In the genomic region with DNA sequence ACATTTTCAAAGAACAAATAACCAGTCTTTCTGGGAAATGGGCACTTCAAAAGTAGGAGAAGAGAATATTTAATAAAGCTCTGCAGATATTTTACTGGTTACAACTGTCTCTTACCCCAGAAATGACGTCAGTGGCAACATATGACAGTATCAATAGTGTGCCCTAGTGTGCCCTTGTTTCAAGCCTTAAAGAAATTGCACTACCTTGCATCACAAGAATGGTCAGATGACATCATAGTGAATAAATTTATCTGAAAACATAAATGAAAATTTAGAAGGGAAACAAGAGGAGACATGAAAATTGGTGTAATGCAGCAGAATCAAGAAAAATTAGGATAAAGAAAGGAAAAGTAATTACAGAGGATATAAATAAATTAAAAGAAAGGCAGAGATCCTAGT, we compare ENCODE assay signal across 24 cellular contexts.
"Had no signal": no experiment of that assay in that cellular context is flagged by ENCODE, and none has a peak within 500 bp of the region (broad histone marks: within the 10 kb centered on the region; RNA-seq: fewer than 3 reads in every experiment).

No MANE protein-coding gene starts in this region.

- H3K9me3 Mint-ChIP-seq: activated CD4-positive, alpha-beta memory T cell treated with anti-CD3 and anti-CD28 coated beads, Interleukin-2, amount 10 ng/mL, durations not matched to agents 7 days and 5 days; activated naive CD4-positive, alpha-beta T cell treated with anti-CD3 and anti-CD28 coated beads for 36 hours; activated T-helper 17 cell treated with anti-CD3 and anti-CD28 coated beads, Interleukin-2, amount 50 U/mL, for 72 hours had no signal

- H3K36me3 Mint-ChIP-seq: IgD-negative memory B cell had no signal

- DNase-seq: activated CD4-positive, alpha-beta memory T cell treated with anti-CD3 and anti-CD28 coated beads, Interleukin-2, amount 10 ng/mL, durations not matched to agents 7 days and 5 days; activated CD4-positive, alpha-beta T cell treated with anti-CD3 and anti-CD28 coated beads for 36 hours; activated CD4-positive, alpha-beta T cell treated with anti-CD3 and anti-CD28 coated beads, Interleukin-2, amount 50 U/mL, for 1 hour; activated CD4-positive, CD25-positive, alpha-beta regulatory T cell; activated gamma-delta T cell; activated naive CD4-positive, alpha-beta T cell treated with anti-CD3 and anti-CD28 coated beads for 36 hours; activated naive CD8-positive, alpha-beta T cell treated with anti-CD3 and anti-CD28 coated beads for 36 hours; activated T-cell treated with anti-CD3 and anti-CD28 coated beads for 4 hours; activated T-cell treated with anti-CD3 and anti-CD28 coated beads, Interleukin-2, amount 50 U/mL, for 48 hours; caudate nucleus; MM.1S; NCI-H1092; NCI-H1417; NCI-H1694; NCI-H2029; NCI-H345; NCI-H510A treated with DMSO at 0.1 percent for 48 hours; NCI-H69; PC-9; SIG-M5; T-helper 2 cell; T1000 had no signal

- H3K4me3 Mint-ChIP-seq: activated CD4-positive, alpha-beta memory T cell treated with anti-CD3 and anti-CD28 coated beads, Interleukin-2, amount 10 ng/mL, durations not matched to agents 7 days and 5 days; activated CD4-positive, alpha-beta T cell treated with anti-CD3 and anti-CD28 coated beads for 36 hours; activated naive CD4-positive, alpha-beta T cell treated with anti-CD3 and anti-CD28 coated beads for 36 hours; activated naive CD8-positive, alpha-beta T cell treated with anti-CD3 and anti-CD28 coated beads for 36 hours; activated T-helper 17 cell treated with anti-CD3 and anti-CD28 coated beads, Interleukin-2, amount 50 U/mL, for 72 hours; IgD-negative memory B cell had no signal

- H3K4me1 Mint-ChIP-seq: IgD-negative memory B cell had no signal

- ATAC-seq: activated CD4-positive, alpha-beta T cell treated with anti-CD3 and anti-CD28 coated beads for 36 hours; activated T-helper 17 cell treated with anti-CD3 and anti-CD28 coated beads, Interleukin-2, amount 50 U/mL, for 72 hours had no signal

- H3K27ac Mint-ChIP-seq: activated CD4-positive, alpha-beta memory T cell treated with anti-CD3 and anti-CD28 coated beads, Interleukin-2, amount 10 ng/mL, durations not matched to agents 7 days and 5 days; activated CD4-positive, alpha-beta T cell treated with anti-CD3 and anti-CD28 coated beads for 36 hours; activated naive CD4-positive, alpha-beta T cell treated with anti-CD3 and anti-CD28 coated beads for 36 hours; activated naive CD8-positive, alpha-beta T cell treated with anti-CD3 and anti-CD28 coated beads for 36 hours; activated T-helper 17 cell treated with anti-CD3 and anti-CD28 coated beads, Interleukin-2, amount 50 U/mL, for 72 hours; IgD-negative memory B cell had no signal

- H3K27me3 Mint-ChIP-seq: activated CD4-positive, alpha-beta memory T cell treated with anti-CD3 and anti-CD28 coated beads, Interleukin-2, amount 10 ng/mL, durations not matched to agents 7 days and 5 days; activated CD4-positive, alpha-beta T cell treated with anti-CD3 and anti-CD28 coated beads for 36 hours; activated naive CD8-positive, alpha-beta T cell treated with anti-CD3 and anti-CD28 coated beads for 36 hours; activated T-helper 17 cell treated with anti-CD3 and anti-CD28 coated beads, Interleukin-2, amount 50 U/mL, for 72 hours had no signal
